Comparison of ENCODE assay signal across 8 cellular contexts in genomic region chr20:23668477-23668951, GRCh38. TPM values are rescaled to one million over a fixed set of nuclear protein-coding genes. Genes with fewer than 3 reads are reported as not detected.
DNase-seq lines count a peak whose midpoint lies in the region; ATAC-seq lines count a peak whose summit lies in the region.

No MANE protein-coding gene starts in this region.

- H3K27ac Mint-ChIP-seq in CD8-positive, alpha-beta memory T cell = no peak overlapping the region
- H3K27ac Mint-ChIP-seq in activated naive CD8-positive, alpha-beta T cell treated with anti-CD3 and anti-CD28 coated beads for 36 hours = no peak overlapping the region

- no peak overlapping the region for H3K4me3 ChIP-seq in CD8-positive, alpha-beta memory T cell (ENCODE audit: low read length)
- no peak overlapping the region for H3K4me3 ChIP-seq in right cardiac atrium (ENCODE audit: low read length)

- no peaks in the 10 kb centered on the region for H3K9me3 ChIP-seq in CD8-positive, alpha-beta memory T cell (ENCODE audit: low read length)
- no peaks in the 10 kb centered on the region for H3K9me3 ChIP-seq in right cardiac atrium (ENCODE audit: control insufficient read depth, low read length)

- H3K4me3 Mint-ChIP-seq in CD8-positive, alpha-beta memory T cell = no peak overlapping the region
- no peak overlapping the region for H3K4me3 Mint-ChIP-seq in activated naive CD8-positive, alpha-beta T cell treated with anti-CD3 and anti-CD28 coated beads for 36 hours

- no peaks in the 10 kb centered on the region for H3K27me3 ChIP-seq in CD8-positive, alpha-beta memory T cell (ENCODE audit: insufficient read depth, low read length, poor library complexity, severe bottlenecking)
- H3K27me3 ChIP-seq in right cardiac atrium (ENCODE audit: control insufficient read depth, insufficient read depth) = no peaks in the 10 kb centered on the region

- CTCF ChIA-PET in CD8-positive, alpha-beta memory T cell (lab: Charles Lee) = no interaction called here

- H3K36me3 Mint-ChIP-seq in CD8-positive, alpha-beta memory T cell = no peaks in the 10 kb centered on the region
- no peaks in the 10 kb centered on the region for H3K36me3 Mint-ChIP-seq in activated naive CD8-positive, alpha-beta T cell treated with anti-CD3 and anti-CD28 coated beads for 36 hours

- peak in 3 of 5 donors; percentile 6 to 18 (median 11) for DNase-seq in CD8-positive, alpha-beta memory T cell
- DNase-seq in NOMO-1 (lab: John Stamatoyannopoulos, UW; ENCODE audit: unreplicated experiment in 2 of 2) = peak; percentile 6 to 48
- DNase-seq in activated naive CD8-positive, alpha-beta T cell treated with anti-CD3 and anti-CD28 coated beads for 36 hours = peak; percentile 40
- DNase-seq in right cardiac atrium = peak; percentile 29 to 62 (median 54)
- no peak for DNase-seq in sciatic nerve (ENCODE audit: low spot score)
- no peak for DNase-seq in posterior vena cava (ENCODE audit: low spot score)

- POLR2A ChIA-PET in CD8-positive, alpha-beta memory T cell (lab: Charles Lee) = no interaction called here

- no peaks in the 10 kb centered on the region for H3K4me1 ChIP-seq in CD8-positive, alpha-beta memory T cell (ENCODE audit: insufficient read depth, low read length)
- H3K4me1 ChIP-seq in right cardiac atrium (ENCODE audit: control insufficient read depth, insufficient read depth, low read length) = no peaks in the 10 kb centered on the region

- no peaks in the 10 kb centered on the region for H3K4me1 Mint-ChIP-seq in CD8-positive, alpha-beta memory T cell
- H3K4me1 Mint-ChIP-seq in activated naive CD8-positive, alpha-beta T cell treated with anti-CD3 and anti-CD28 coated beads for 36 hours = no peaks in the 10 kb centered on the region

- no peak overlapping the region for H3K27ac ChIP-seq in CD8-positive, alpha-beta memory T cell (ENCODE audit: low read depth, low read length)
- H3K27ac ChIP-seq in right cardiac atrium (ENCODE audit: low read length) = no peak overlapping the region

- no peaks in the 10 kb centered on the region for H3K36me3 ChIP-seq in CD8-positive, alpha-beta memory T cell (ENCODE audit: insufficient read depth, low read length)

- intact Hi-C loops in right cardiac atrium (cut with DNase I) = loop anchor here in 1 of 4 donors (5.0 kb wide), 1 partner anchor 334 kb away; no protein-coding TSS in a partner anchor
- intact Hi-C loops in sciatic nerve (cut with DNase I) = no loop called here
- intact Hi-C loops in posterior vena cava (cut with DNase I) = loop anchor here in 1 of 2 donors (2.0 kb wide), 1 partner anchor 68 kb away; no protein-coding TSS in a partner anchor

- ATAC-seq in GM19023 (IDR thresholded peaks at IDR 0.05; ENCODE audit: unreplicated experiment) (peak; percentile 78), HG03520 (IDR thresholded peaks at IDR 0.05; ENCODE audit: unreplicated experiment) (peak; percentile 76), right cardiac atrium (peak; percentile 78 to 85), sciatic nerve (peak; percentile 81)

- no peaks in the 10 kb centered on the region for H3K27me3 Mint-ChIP-seq in CD8-positive, alpha-beta memory T cell
- H3K27me3 Mint-ChIP-seq in activated naive CD8-positive, alpha-beta T cell treated with anti-CD3 and anti-CD28 coated beads for 36 hours = no peaks in the 10 kb centered on the region

- no peaks in the 10 kb centered on the region for H3K9me3 Mint-ChIP-seq in CD8-positive, alpha-beta memory T cell
- H3K9me3 Mint-ChIP-seq in activated naive CD8-positive, alpha-beta T cell treated with anti-CD3 and anti-CD28 coated beads for 36 hours = peaks cover 2% of the 10 kb centered on the region

- 10% methylated on average over 4 of the region's 4 CpGs for WGBS in right cardiac atrium

RNA-seq across cellular contexts. Expression of gene CST4, which starts 20.3 kb away (rescaled TPM):
- total RNA-seq in CD8-positive, alpha-beta memory T cell = not detected
- polyA plus RNA-seq in CD8-positive, alpha-beta memory T cell = not detected
- not detected for total RNA-seq in activated naive CD8-positive, alpha-beta T cell treated with anti-CD3 and anti-CD28 coated beads for 36 hours
- total RNA-seq in right cardiac atrium (not detected), sciatic nerve (not detected), posterior vena cava (not detected)
- polyA plus RNA-seq in right cardiac atrium = not detected

RNA-seq across cellular contexts. Expression of gene CST3, which starts 30.8 kb away (rescaled TPM):
- 1 to 10 TPM; 3.0 to 5.3 TPM for total RNA-seq in CD8-positive, alpha-beta memory T cell
- polyA plus RNA-seq in CD8-positive, alpha-beta memory T cell = 4.9 TPM
- under 1 TPM; 0.54 to 0.62 TPM for total RNA-seq in activated naive CD8-positive, alpha-beta T cell treated with anti-CD3 and anti-CD28 coated beads for 36 hours
- 1,000 to 10,000 TPM in 1 of 4 donors, 100 to 1,000 TPM in 3; 785 to 1,029 (median 931) TPM for total RNA-seq in right cardiac atrium
- polyA plus RNA-seq in right cardiac atrium = 1,076 TPM
- 731 TPM for total RNA-seq in sciatic nerve
- total RNA-seq in posterior vena cava = 1,000 to 10,000 TPM; 1,234 to 1,451 TPM

Comparison
In these comparisons a context has a peak if more than half of its experiments do, and no peak if none do; other contexts are left out.
1. DNase-seq: peak in CD8-positive, alpha-beta memory T cell (3 of 5), NOMO-1 (2 of 2), activated naive CD8-positive, alpha-beta T cell treated with anti-CD3 and anti-CD28 coated beads for 36 hours (single experiment) and right cardiac atrium (3 of 3); none in sciatic nerve (single experiment) and posterior vena cava (single experiment).
2. RNA of gene CST3, which starts 30.8 kb away (total RNA-seq): 1,234 to 1,451 TPM in posterior vena cava, 785 to 1,029 TPM in right cardiac atrium and 731 TPM in sciatic nerve (single experiment); 3.0 to 5.3 TPM in CD8-positive, alpha-beta memory T cell and 0.54 to 0.62 TPM in activated naive CD8-positive, alpha-beta T cell treated with anti-CD3 and anti-CD28 coated beads for 36 hours; every median in the first group is over 100 times any median in the second.
3. Peak in every context shown above with its lines, with median percentiles within 50 percentile points of each other: ATAC-seq.